ENCODE assay signal across 21 cellular contexts in the genomic region with DNA sequence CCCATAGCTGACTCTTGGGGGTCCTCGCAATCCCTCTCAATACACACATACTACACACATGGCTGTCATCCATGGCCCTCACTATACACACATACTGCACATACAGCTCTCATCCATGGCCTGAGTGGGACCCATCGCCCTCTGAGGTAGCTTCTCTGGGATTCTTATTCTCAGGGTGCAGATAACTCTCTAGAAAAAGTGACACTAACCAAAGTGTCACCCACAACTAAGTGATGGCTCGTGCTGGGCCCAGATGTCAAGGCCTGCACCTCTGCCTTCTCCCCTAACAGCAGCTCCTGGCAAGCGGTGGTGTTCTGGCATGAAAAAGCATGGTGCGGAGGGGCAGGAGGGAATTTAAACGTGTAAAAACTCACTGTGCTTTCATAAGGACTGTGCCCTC.
DNase-seq lines count a peak whose midpoint lies in the region; ATAC-seq, FAIRE-seq and TF ChIP-seq lines count a peak whose summit lies in the region.
"Had no signal": no experiment of that assay in that cellular context is flagged by ENCODE, and none has a peak within 500 bp of the region (broad histone marks: within the 10 kb centered on the region; RNA-seq: fewer than 3 reads in every experiment).

No MANE protein-coding gene starts in this region.

- H2BK5ac ChIP-seq in H9 (ENCODE audit: insufficient read length, low read length): no peak overlapping the region

- H3K14ac ChIP-seq in H9 (ENCODE audit: insufficient read depth, low read length): no peak overlapping the region

- no peaks in the 10 kb centered on the region for H3K79me1 ChIP-seq in H9 (ENCODE audit: insufficient read depth, low read depth, low read length, poor library complexity, severe bottlenecking)

- H4K5ac ChIP-seq in H9 (ENCODE audit: insufficient read length, low read depth, low read length): no peak overlapping the region

- no peak overlapping the region for H2AFZ ChIP-seq in H9 (ENCODE audit: low read length)
- H2AFZ ChIP-seq: parathyroid adenoma, PC-9 had no signal

- H4K91ac ChIP-seq in H9 (ENCODE audit: insufficient read length, low read depth, low read length): no peak overlapping the region

- no peak overlapping the region for H3K27ac ChIP-seq in H9 (ENCODE audit: insufficient read length, low read depth, low read length)
- H3K27ac ChIP-seq: gastroesophageal sphincter, parathyroid adenoma, PC-9, sigmoid colon, SJCRH30, vagina had no signal

- H3K56ac ChIP-seq in H9 (ENCODE audit: insufficient read length, low read depth, low read length): no peak overlapping the region

- no peak overlapping the region for H2AK5ac ChIP-seq in H9 (ENCODE audit: insufficient read length, low read length)

- H3K4me3 Mint-ChIP-seq in activated T-cell treated with anti-CD3 and anti-CD28 coated beads, Interleukin-2, amount 50 U/mL, for 24 hours: no peak overlapping the region
- peak overlapping the region; percentile 72 for H3K4me3 Mint-ChIP-seq in activated T-helper 17 cell treated with anti-CD3 and anti-CD28 coated beads, Interleukin-2, amount 50 U/mL, for 72 hours
- H3K4me3 Mint-ChIP-seq in stimulated activated memory B cell treated with anti-CD40 and anti-IgM and Interleukin-4, amounts not matched to agents 10 μg/mL and 1 μg/mL and 100 μg/mL, for 72 hours: no peak overlapping the region
- no peak overlapping the region for H3K4me3 Mint-ChIP-seq in H9
- H3K4me3 Mint-ChIP-seq: dendritic cell treated with granulocyte-macrophage colony-stimulating factor and Interleukin-4, amounts not matched to agents 40 ng/mL and 50 ng/mL, for 4 days; HFFc6 had no signal

- WGBS in H9 (ENCODE audit: extremely low coverage, insufficient read length, low lambda C conversion rate): no CpG with 5 or more reads among the region's 6 CpGs

- ATAC-seq in activated T-helper 17 cell treated with anti-CD3 and anti-CD28 coated beads, Interleukin-2, amount 50 U/mL, for 72 hours (replicated peaks): peak; percentile 45
- no peak for ATAC-seq in stimulated activated memory B cell treated with anti-CD40 and anti-IgM and Interleukin-4, amounts not matched to agents 10 μg/mL and 1 μg/mL and 100 μg/mL, for 72 hours
- no peak for ATAC-seq in HG03108 (IDR thresholded peaks at IDR 0.05; ENCODE audit: unreplicated experiment)
- ATAC-seq: gastroesophageal sphincter had no signal

- H3K23me2 ChIP-seq in H9 (ENCODE audit: insufficient read length, low read depth, low read length, poor library complexity, severe bottlenecking): peaks cover 2% of the 10 kb centered on the region

- no peaks in the 10 kb centered on the region for H3K9me3 ChIP-seq in H9 (ENCODE audit: control insufficient read depth, low read depth, low read length)
- H3K9me3 ChIP-seq: gastroesophageal sphincter, sigmoid colon, SJCRH30, vagina had no signal

- no peaks in the 10 kb centered on the region for H3K27me3 Mint-ChIP-seq in activated T-cell treated with anti-CD3 and anti-CD28 coated beads, Interleukin-2, amount 50 U/mL, for 24 hours
- H3K27me3 Mint-ChIP-seq in activated T-helper 17 cell treated with anti-CD3 and anti-CD28 coated beads, Interleukin-2, amount 50 U/mL, for 72 hours: no peaks in the 10 kb centered on the region
- H3K27me3 Mint-ChIP-seq in stimulated activated memory B cell treated with anti-CD40 and anti-IgM and Interleukin-4, amounts not matched to agents 10 μg/mL and 1 μg/mL and 100 μg/mL, for 72 hours: no peaks in the 10 kb centered on the region
- H3K27me3 Mint-ChIP-seq in H9 (ENCODE audit: low read depth): peaks cover 2% of the 10 kb centered on the region; the same call in 1 of the 2 replicates
- H3K27me3 Mint-ChIP-seq: memory B cell had no signal

- no peak overlapping the region for H3K9ac ChIP-seq in H9 (ENCODE audit: extremely low read depth, insufficient read length, low read length)
- H3K9ac ChIP-seq: parathyroid adenoma had no signal

- no peak overlapping the region for H2BK20ac ChIP-seq in H9 (ENCODE audit: low read depth, low read length, poor library complexity, severe bottlenecking)

- peak; percentile 49 for FAIRE-seq in GM19239 (lab: Jason Lieb, UNC)

- H3K79me2 ChIP-seq in H9 (ENCODE audit: insufficient read depth, low read length): no peaks in the 10 kb centered on the region
- H3K79me2 ChIP-seq: parathyroid adenoma had no signal

- no peak overlapping the region for H3T11ph ChIP-seq in H9 (ENCODE audit: low read length)

- H4K8ac ChIP-seq in H9 (replicated peaks; ENCODE audit: insufficient read length, low read depth, low read length): no peak overlapping the region

- no peaks in the 10 kb centered on the region; the same call in 1 of the 2 replicates for H3K27me3 ChIP-seq in H9 (ENCODE audit: insufficient read depth, low read length)
- H3K27me3 ChIP-seq: sigmoid colon, vagina had no signal

- H3K18ac ChIP-seq in H9 (ENCODE audit: insufficient read length, low read depth, low read length): no peak overlapping the region

- H3K36me3 Mint-ChIP-seq in activated T-cell treated with anti-CD3 and anti-CD28 coated beads, Interleukin-2, amount 50 U/mL, for 24 hours (ENCODE audit: low read depth): no peaks in the 10 kb centered on the region
- no peaks in the 10 kb centered on the region for H3K36me3 Mint-ChIP-seq in activated T-helper 17 cell treated with anti-CD3 and anti-CD28 coated beads, Interleukin-2, amount 50 U/mL, for 72 hours (ENCODE audit: low read depth)
- H3K36me3 Mint-ChIP-seq in stimulated activated memory B cell treated with anti-CD40 and anti-IgM and Interleukin-4, amounts not matched to agents 10 μg/mL and 1 μg/mL and 100 μg/mL, for 72 hours: no peaks in the 10 kb centered on the region
- H3K36me3 Mint-ChIP-seq in H9 (ENCODE audit: insufficient read depth in 1 of 3, low read depth in 3 of 3): no peaks in the 10 kb centered on the region; a peak in 1 of 7 replicates
- H3K36me3 Mint-ChIP-seq: memory B cell had no signal

- no peak overlapping the region for H2BK120ac ChIP-seq in H9 (ENCODE audit: low read depth, low read length, poor library complexity, severe bottlenecking)

- no peaks in the 10 kb centered on the region for H4K20me1 ChIP-seq in H9 (ENCODE audit: control insufficient read depth, insufficient read depth, insufficient read length)

- H3K23ac ChIP-seq in H9 (ENCODE audit: insufficient read length, low read depth, low read length): no peak overlapping the region

- peaks cover 3% of the 10 kb centered on the region for H3K9me3 Mint-ChIP-seq in activated T-cell treated with anti-CD3 and anti-CD28 coated beads, Interleukin-2, amount 50 U/mL, for 24 hours
- H3K9me3 Mint-ChIP-seq in activated T-helper 17 cell treated with anti-CD3 and anti-CD28 coated beads, Interleukin-2, amount 50 U/mL, for 72 hours: no peaks in the 10 kb centered on the region
- H3K9me3 Mint-ChIP-seq in stimulated activated memory B cell treated with anti-CD40 and anti-IgM and Interleukin-4, amounts not matched to agents 10 μg/mL and 1 μg/mL and 100 μg/mL, for 72 hours: peaks cover 3% of the 10 kb centered on the region
- no peaks in the 10 kb centered on the region for H3K9me3 Mint-ChIP-seq in H9
- H3K9me3 Mint-ChIP-seq: dendritic cell treated with granulocyte-macrophage colony-stimulating factor and Interleukin-4, amounts not matched to agents 40 ng/mL and 50 ng/mL, for 4 days; HFFc6 had no signal

- no peak overlapping the region for H3K4me2 ChIP-seq in H9 (ENCODE audit: insufficient read depth, insufficient read length, low read length)
- H3K4me2 ChIP-seq: PC-9 had no signal

- peaks cover 63% of the 10 kb centered on the region for H3K4me1 Mint-ChIP-seq in activated T-cell treated with anti-CD3 and anti-CD28 coated beads, Interleukin-2, amount 50 U/mL, for 24 hours (ENCODE audit: low read depth)
- H3K4me1 Mint-ChIP-seq in activated T-helper 17 cell treated with anti-CD3 and anti-CD28 coated beads, Interleukin-2, amount 50 U/mL, for 72 hours: peaks cover 13% of the 10 kb centered on the region
- peaks cover 48% of the 10 kb centered on the region for H3K4me1 Mint-ChIP-seq in stimulated activated memory B cell treated with anti-CD40 and anti-IgM and Interleukin-4, amounts not matched to agents 10 μg/mL and 1 μg/mL and 100 μg/mL, for 72 hours
- no peaks in the 10 kb centered on the region for H3K4me1 Mint-ChIP-seq in H9

- no peak overlapping the region for H3K4ac ChIP-seq in H9 (ENCODE audit: low read depth, low read length)

- no peak overlapping the region for H2BK12ac ChIP-seq in H9 (ENCODE audit: insufficient read length, low read depth, low read length)

- no peak for TF ChIP-seq CTCF in H9 (conservative IDR thresholded peaks at IDR 0.05)

- peak; percentile 60 for DNase-seq in activated T-cell treated with anti-CD3 and anti-CD28 coated beads, Interleukin-2, amount 50 U/mL, for 24 hours
- DNase-seq in activated T-cell treated with anti-CD3 and anti-CD28 coated beads for 4 hours (no peak), GM19239 (ENCODE audit: insufficient read length, low spot score) (no peak), H9 (no peak), DMS 273 (lab: John Stamatoyannopoulos, UW; ENCODE audit: unreplicated experiment) (no peak)
- DNase-seq: amniotic stem cell, HFFc6, kidney glomerular epithelial cell, NCI-H1694, NCI-H82, PC-9, sigmoid colon, SJCRH30 had no signal

- no peaks in the 10 kb centered on the region for H3K4me1 ChIP-seq in H9 (ENCODE audit: insufficient read depth, low read length)
- H3K4me1 ChIP-seq: gastroesophageal sphincter, parathyroid adenoma, sigmoid colon, SJCRH30, vagina had no signal

- H3K27ac Mint-ChIP-seq in activated T-cell treated with anti-CD3 and anti-CD28 coated beads, Interleukin-2, amount 50 U/mL, for 24 hours: peak overlapping the region; percentile 94
- peak overlapping the region; percentile 90 for H3K27ac Mint-ChIP-seq in activated T-helper 17 cell treated with anti-CD3 and anti-CD28 coated beads, Interleukin-2, amount 50 U/mL, for 72 hours
- H3K27ac Mint-ChIP-seq in stimulated activated memory B cell treated with anti-CD40 and anti-IgM and Interleukin-4, amounts not matched to agents 10 μg/mL and 1 μg/mL and 100 μg/mL, for 72 hours: peak overlapping the region; percentile 91
- H3K27ac Mint-ChIP-seq in H9: no peak overlapping the region; a peak in 1 of 7 replicates
- H3K27ac Mint-ChIP-seq: HFFc6 had no signal

- H2BK15ac ChIP-seq in H9 (ENCODE audit: low read depth, low read length): no peak overlapping the region

Comparison
In these comparisons a context has a peak if more than half of its experiments do, and no peak if none do; other contexts are left out.
1. H3K27ac Mint-ChIP-seq: peak in activated T-cell treated with anti-CD3 and anti-CD28 coated beads, Interleukin-2, amount 50 U/mL, for 24 hours (single experiment), activated T-helper 17 cell treated with anti-CD3 and anti-CD28 coated beads, Interleukin-2, amount 50 U/mL, for 72 hours (single experiment) and stimulated activated memory B cell treated with anti-CD40 and anti-IgM and Interleukin-4, amounts not matched to agents 10 μg/mL and 1 μg/mL and 100 μg/mL, for 72 hours (single experiment); none in H9 (0 of 3).